ENCODE assay signal across 7 cellular contexts in genomic region chr13:27954406-27954851, GRCh38. TPM values are rescaled to one million over a fixed set of nuclear protein-coding genes. Genes with fewer than 3 reads are reported as not detected.
DNase-seq lines count a peak whose midpoint lies in the region; ATAC-seq, FAIRE-seq and TF ChIP-seq lines count a peak whose summit lies in the region.

No MANE protein-coding gene starts in this region.

- no peak for TF ChIP-seq POLR2A in spleen (IDR thresholded peaks at IDR 0.05)

- peaks cover 95% of the 10 kb centered on the region for H3K27me3 ChIP-seq in iPS-15b (ENCODE audit: control insufficient read depth, insufficient read depth, low read length)
- peaks cover 3 to 99% (median 71%) of the 10 kb centered on the region in 7 donors for H3K27me3 ChIP-seq in spleen (replicated peaks in 1 of 7)

- H3K9me3 ChIP-seq in iPS-15b (ENCODE audit: control insufficient read depth, insufficient read depth, low read length), result no peaks in the 10 kb centered on the region
- H3K9me3 ChIP-seq in spleen, result no peaks in the 10 kb centered on the region

- H3K4me1 ChIP-seq in iPS-15b (ENCODE audit: control insufficient read depth, insufficient read depth, low read length) (no peaks in the 10 kb centered on the region), spleen (peaks cover 7 to 29% (median 22%) of the 10 kb centered on the region in 6 donors)

- H3K27ac ChIP-seq in spleen, result peak overlapping the region in 7 of 8 donors; percentile 54 to 80 (median 70)

- H3K27me3 Mint-ChIP-seq in activated CD4-positive, alpha-beta memory T cell treated with anti-CD3 and anti-CD28 coated beads, Interleukin-2, amount 10 ng/mL, durations not matched to agents 7 days and 5 days, result peaks cover 62% of the 10 kb centered on the region

- no peaks in the 10 kb centered on the region for H3K36me3 Mint-ChIP-seq in activated CD4-positive, alpha-beta memory T cell treated with anti-CD3 and anti-CD28 coated beads, Interleukin-2, amount 10 ng/mL, durations not matched to agents 7 days and 5 days (ENCODE audit: low read depth)

- H3K36me3 ChIP-seq in iPS-15b (ENCODE audit: control insufficient read depth, insufficient read depth, low read length), result no peaks in the 10 kb centered on the region
- no peaks in the 10 kb centered on the region for H3K36me3 ChIP-seq in spleen

- H3K4me3 ChIP-seq in iPS-15b (ENCODE audit: low read depth, low read length) (peak overlapping the region; percentile 56), spleen (peak overlapping the region; percentile 24 to 73 (median 46))

- ATAC-seq in GM18511 (IDR thresholded peaks at IDR 0.05; ENCODE audit: unreplicated experiment) (peak; percentile 39), HG02678 (IDR thresholded peaks at IDR 0.05; ENCODE audit: unreplicated experiment) (peak; percentile 32)

- TF ChIP-seq CTCF in spleen (IDR thresholded peaks at IDR 0.05 in 8 of 11, conservative IDR thresholded peaks at IDR 0.05 in 3 of 11), result no peak

- 3 to 9% (median 5%) methylated on average over 21 to 56 of the region's 56 CpGs for WGBS in spleen, 5 donors

- H3K9ac ChIP-seq in iPS-15b (ENCODE audit: low read depth, low read length), result no peak overlapping the region

- H3K4me1 Mint-ChIP-seq in activated CD4-positive, alpha-beta memory T cell treated with anti-CD3 and anti-CD28 coated beads, Interleukin-2, amount 10 ng/mL, durations not matched to agents 7 days and 5 days, result peaks cover 14% of the 10 kb centered on the region

- no peak for FAIRE-seq in RCC 7860 (lab: Jason Lieb, UNC)

- DNase-seq in activated CD4-positive, alpha-beta memory T cell treated with anti-CD3 and anti-CD28 coated beads, Interleukin-2, amount 10 ng/mL, durations not matched to agents 7 days and 5 days, result no peak
- DNase-seq in spleen, result peak; percentile 75
- DNase-seq in AG20443 (ENCODE audit: low spot score), result no peak
- no peak for DNase-seq in RCC 7860 (ENCODE audit: low spot score)

- CTCF ChIA-PET in activated CD4-positive, alpha-beta memory T cell treated with anti-CD3 and anti-CD28 coated beads, Interleukin-2, amount 10 ng/mL, durations not matched to agents 7 days and 5 days (lab: Charles Lee), result interaction anchor here (0.7 to 2.3 kb wide), 21 partner anchors 8 to 592 kb away, joined by 3 to 58 read pairs (median 4); no protein-coding TSS in a partner anchor

- POLR2A ChIA-PET in activated CD4-positive, alpha-beta memory T cell treated with anti-CD3 and anti-CD28 coated beads, Interleukin-2, amount 10 ng/mL, durations not matched to agents 7 days and 5 days (lab: Charles Lee), result interaction anchor here (0.6 kb wide), 1 partner anchor 9 kb away, joined by 3 read pairs; no protein-coding TSS in a partner anchor

- H3K27ac Mint-ChIP-seq in activated CD4-positive, alpha-beta memory T cell treated with anti-CD3 and anti-CD28 coated beads, Interleukin-2, amount 10 ng/mL, durations not matched to agents 7 days and 5 days, result no peak overlapping the region

- no peaks in the 10 kb centered on the region for H3K9me3 Mint-ChIP-seq in activated CD4-positive, alpha-beta memory T cell treated with anti-CD3 and anti-CD28 coated beads, Interleukin-2, amount 10 ng/mL, durations not matched to agents 7 days and 5 days

- peak overlapping the region; percentile 61 for H3K4me3 Mint-ChIP-seq in activated CD4-positive, alpha-beta memory T cell treated with anti-CD3 and anti-CD28 coated beads, Interleukin-2, amount 10 ng/mL, durations not matched to agents 7 days and 5 days

- intact Hi-C loops in spleen (cut with DNase I; ENCODE audit: low total_unique reads), result loop anchor here (10.0 kb wide), 1 partner anchor 120 kb away; no protein-coding TSS in a partner anchor

RNA-seq across cellular contexts. Expression of gene CDX2, which starts 14.7 kb away (rescaled TPM):
- not detected for total RNA-seq in activated CD4-positive, alpha-beta memory T cell treated with anti-CD3 and anti-CD28 coated beads, Interleukin-2, amount 10 ng/mL, durations not matched to agents 7 days and 5 days
- total RNA-seq in spleen, result not detected
- polyA plus RNA-seq in spleen, result under 1 TPM in 2 of 3 donors, not detected in 1; 0.02 to 0.03 TPM

RNA-seq across cellular contexts. Expression of gene URAD, which starts 34.1 kb away (rescaled TPM):
- total RNA-seq in activated CD4-positive, alpha-beta memory T cell treated with anti-CD3 and anti-CD28 coated beads, Interleukin-2, amount 10 ng/mL, durations not matched to agents 7 days and 5 days, result not detected
- 1 to 10 TPM in 1 of 7 donors, not detected in 6; 1.3 TPM for total RNA-seq in spleen
- under 1 TPM in 1 of 3 donors, not detected in 2; 0.20 TPM for polyA plus RNA-seq in spleen

RNA-seq across cellular contexts. Expression of gene PDX1, which starts 34.6 kb away (rescaled TPM):
- not detected for total RNA-seq in activated CD4-positive, alpha-beta memory T cell treated with anti-CD3 and anti-CD28 coated beads, Interleukin-2, amount 10 ng/mL, durations not matched to agents 7 days and 5 days
- not detected for total RNA-seq in spleen
- not detected for polyA plus RNA-seq in spleen
